23 cellular contexts compared by ENCODE assay signal in the genomic region with DNA sequence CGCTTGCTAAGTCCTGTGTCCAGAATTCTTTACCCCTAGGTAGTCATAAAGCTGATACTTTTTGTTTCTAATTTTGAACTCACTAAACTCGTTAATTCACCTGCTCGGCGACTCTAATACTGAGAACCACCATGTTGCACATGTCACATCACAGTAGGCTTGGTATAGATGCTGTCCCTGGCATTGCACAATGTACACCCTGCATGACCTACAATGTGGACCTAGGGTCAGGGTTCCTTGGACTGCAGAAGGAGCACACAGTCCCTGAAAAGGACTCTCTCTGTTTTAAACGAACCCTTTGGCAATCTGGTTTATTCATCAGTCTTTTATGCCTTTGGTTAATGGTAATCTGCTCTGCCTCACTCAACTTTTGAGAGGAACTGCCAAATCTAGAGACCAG.
"Had no signal": no experiment of that assay in that cellular context is flagged by ENCODE, and none has a peak within 500 bp of the region (broad histone marks: within the 10 kb centered on the region; RNA-seq: fewer than 3 reads in every experiment).

No MANE protein-coding gene starts in this region.

- H3K36me3 ChIP-seq: SJSA1 had no signal

- H3K4me1 ChIP-seq: SJSA1 had no signal

- H3K4me3 ChIP-seq: SJSA1, SK-N-MC had no signal

- FAIRE-seq: RCC 7860 had no signal

- H3K9me3 ChIP-seq: SJSA1 had no signal

- DNase-seq: KBM-7, MV-4-11, NCI-H1048, NCI-H1105, NCI-H1417, NCI-H1436 treated with DMSO at 0.1 percent for 48 hours, NCI-H1694, NCI-H187 treated with DMSO at 0.1 percent for 48 hours, NCI-H2029 treated with DMSO at 0.1 percent for 48 hours, NCI-H2107, NCI-H2171, NCI-H226, NCI-H446, NCI-H510A, NCI-H524 treated with DMSO at 0.1 percent for 48 hours, NCI-H69, NCI-H774, Right ventricle myocardium superior, RPMI8226, SIG-M5 had no signal

- H3K27ac ChIP-seq: SJSA1, SK-N-MC had no signal
